16 cellular contexts compared by ENCODE assay signal in genomic region chr1:178051071-178051470, GRCh38. TPM values are rescaled to one million over a fixed set of nuclear protein-coding genes. Genes with fewer than 3 reads are reported as not detected.
"Had no signal": no experiment of that assay in that cellular context is flagged by ENCODE, and none has a peak within 500 bp of the region (broad histone marks: within the 10 kb centered on the region; RNA-seq: fewer than 3 reads in every experiment).

No MANE protein-coding gene starts in this region.

- H3K4me1 Mint-ChIP-seq: T-helper 17 cell had no signal

- DNase-seq: activated CD4-positive, alpha-beta T cell treated with anti-CD3 and anti-CD28 coated beads, Interleukin-2, amount 50 U/mL, for 48 hours; activated naive CD4-positive, alpha-beta T cell treated with anti-CD3 and anti-CD28 coated beads for 36 hours; adrenal gland; caudate nucleus; esophagus squamous epithelium; kidney glomerular epithelial cell; mucosa of descending colon; naive thymus-derived CD4-positive, alpha-beta T cell; retina; T-helper 17 cell; testis; WERI-Rb-1 had no signal

- H3K9me3 Mint-ChIP-seq: activated naive CD4-positive, alpha-beta T cell treated with anti-CD3 and anti-CD28 coated beads for 36 hours; activated T-helper 2 cell treated with anti-CD3 and anti-CD28 coated beads, Interferon-gamma antibody, Interleukin-2, Interleukin-4, amounts not matched to agents 10 μg/mL and 5 μg/mL and 100 μg/mL, durations not matched to agents 14 hours and 24 hours and 36 hours had no signal

- H3K27me3 ChIP-seq: adrenal gland, esophagus squamous epithelium, testis had no signal

- H3K27me3 Mint-ChIP-seq: stimulated activated naive CD8-positive, alpha-beta T cell treated with anti-CD3 and anti-CD28 coated beads, Interleukin-15, Interleukin-2, amounts not matched to agents 100 ng/mL and 50 ng/mL, for 24 hours; T-helper 17 cell had no signal

- H3K27ac Mint-ChIP-seq: activated naive CD4-positive, alpha-beta T cell treated with anti-CD3 and anti-CD28 coated beads for 36 hours; activated T-helper 2 cell treated with anti-CD3 and anti-CD28 coated beads, Interferon-gamma antibody, Interleukin-2, Interleukin-4, amounts not matched to agents 10 μg/mL and 5 μg/mL and 100 μg/mL, durations not matched to agents 14 hours and 24 hours and 36 hours; naive thymus-derived CD4-positive, alpha-beta T cell; stimulated activated naive CD8-positive, alpha-beta T cell treated with anti-CD3 and anti-CD28 coated beads, Interleukin-15, Interleukin-2, amounts not matched to agents 100 ng/mL and 50 ng/mL, for 24 hours; T-helper 17 cell had no signal

- H3K27ac ChIP-seq: adrenal gland, esophagus squamous epithelium, testis, WERI-Rb-1 had no signal

- H3K36me3 ChIP-seq: adrenal gland, esophagus squamous epithelium, WERI-Rb-1 had no signal

- FAIRE-seq: colon had no signal

- H3K36me3 Mint-ChIP-seq: naive thymus-derived CD4-positive, alpha-beta T cell had no signal

- H3K4me3 Mint-ChIP-seq: activated naive CD4-positive, alpha-beta T cell treated with anti-CD3 and anti-CD28 coated beads for 36 hours; naive thymus-derived CD4-positive, alpha-beta T cell; stimulated activated naive CD8-positive, alpha-beta T cell treated with anti-CD3 and anti-CD28 coated beads, Interleukin-15, Interleukin-2, amounts not matched to agents 100 ng/mL and 50 ng/mL, for 24 hours; T-helper 17 cell had no signal

- H3K4me3 ChIP-seq: adrenal gland, esophagus squamous epithelium, mucosa of descending colon, skin epidermis, testis had no signal

- H3K9me3 ChIP-seq: adrenal gland, esophagus squamous epithelium, mucosa of descending colon, testis had no signal

- ATAC-seq: mucosa of descending colon; naive thymus-derived CD4-positive, alpha-beta T cell; T-helper 17 cell had no signal

RNA-seq across cellular contexts. Expression of gene RASAL2, which starts 42.8 kb away (rescaled TPM):
- total RNA-seq: activated naive CD4-positive, alpha-beta T cell treated with anti-CD3 and anti-CD28 coated beads for 36 hours had no signal
- polyA plus RNA-seq: naive thymus-derived CD4-positive, alpha-beta T cell had no signal
